In the genomic region with DNA sequence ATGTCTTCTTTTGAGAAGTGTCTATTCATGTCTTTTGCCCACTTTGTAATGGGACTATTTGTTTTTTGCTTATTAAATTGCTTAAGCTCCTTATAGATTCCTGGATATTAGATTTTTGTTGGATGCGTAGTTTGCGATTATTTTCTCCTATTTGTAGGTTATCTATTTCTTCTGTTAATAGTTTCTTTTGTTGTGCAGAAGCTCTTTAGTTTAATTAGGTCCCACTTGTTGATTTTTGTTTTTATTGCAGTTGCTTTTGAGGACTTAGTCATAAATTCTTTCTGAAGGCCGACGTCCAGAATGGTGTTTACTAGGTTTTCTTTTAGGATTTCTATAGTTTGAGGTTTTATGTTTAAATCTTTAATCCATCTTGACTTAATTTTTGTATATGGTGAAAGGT, we compare ENCODE assay signal across 15 cellular contexts.
DNase-seq lines count a peak whose midpoint lies in the region; ATAC-seq, FAIRE-seq and TF ChIP-seq lines count a peak whose summit lies in the region.
"Had no signal": no experiment of that assay in that cellular context is flagged by ENCODE, and none has a peak within 500 bp of the region (broad histone marks: within the 10 kb centered on the region; RNA-seq: fewer than 3 reads in every experiment).

No MANE protein-coding gene starts in this region.

- H3K4me1 ChIP-seq in HepG2 (ENCODE audit: insufficient read depth, low read length) (no peaks in the 10 kb centered on the region), right lobe of liver (peaks cover 0 to 10% (median 0%) of the 10 kb centered on the region in 4 donors), HEK293 (ENCODE audit: control insufficient read depth, insufficient read depth, low read length) (no peaks in the 10 kb centered on the region), A673 (ENCODE audit: insufficient read depth, low read length, poor library complexity, severe bottlenecking) (peaks cover 48% of the 10 kb centered on the region)

- no TSS peak for BruUV-seq in HepG2 (replicated peaks; lab: Mats Ljungman, UMichigan)
- no TSS peak for BruUV-seq in A673 (replicated peaks; lab: Mats Ljungman, UMichigan)

- H3K4me3 ChIP-seq in HepG2 (replicated peaks in 1 of 3; ENCODE audit: insufficient read depth in 1 of 3, low read depth in 2 of 3, low read length in 3 of 3) (no peak overlapping the region), right lobe of liver (no peak overlapping the region), HEK293 (ENCODE audit: low read depth, low read length) (no peak overlapping the region), A673 (ENCODE audit: low read depth, low read length, poor library complexity, severe bottlenecking) (no peak overlapping the region)
- H3K4me3 ChIP-seq: A549, HAP-1 had no signal

- intact Hi-C loops in HepG2 (cut with micrococcal nuclease; ENCODE audit: unreplicated experiment) (loop anchor here (1.0 to 2.0 kb wide), 2 partner anchors 178 to 184 kb away; no protein-coding TSS in a partner anchor), right lobe of liver (cut with DNase I) (no loop called here), A673 (cut with micrococcal nuclease; ENCODE audit: unreplicated experiment) (loop anchor here (2.0 kb wide), 1 partner anchor 184 kb away; no protein-coding TSS in a partner anchor)

- H3K27me3 Mint-ChIP-seq in activated T-helper 17 cell treated with anti-CD3 and anti-CD28 coated beads, Interleukin-2, amount 50 U/mL, for 72 hours, result no peaks in the 10 kb centered on the region
- H3K27me3 Mint-ChIP-seq: CD4-positive, alpha-beta memory T cell had no signal

- no peak for DNase-seq in HepG2 (ENCODE audit: low spot score)
- no peak for DNase-seq in right lobe of liver
- no peak for DNase-seq in A673 (ENCODE audit: low spot score)
- DNase-seq in substantia nigra (lab: John Stamatoyannopoulos, UW), result no peak
- DNase-seq: 8988T, C1 segment of cervical spinal cord, Calu3, COR-L47, GOT3 had no signal

- no peak for TF ChIP-seq RAD21 in HepG2 (CRISPR knock-in tag; IDR thresholded peaks at IDR 0.05)

- peaks cover 6% of the 10 kb centered on the region for H3K36me3 Mint-ChIP-seq in activated T-helper 17 cell treated with anti-CD3 and anti-CD28 coated beads, Interleukin-2, amount 50 U/mL, for 72 hours (ENCODE audit: low read depth)

- no peak for FAIRE-seq in HepG2 (lab: Jason Lieb, UNC)
- FAIRE-seq: A549, H54 had no signal

- no peaks in the 10 kb centered on the region for H3K9me3 Mint-ChIP-seq in activated T-helper 17 cell treated with anti-CD3 and anti-CD28 coated beads, Interleukin-2, amount 50 U/mL, for 72 hours
- H3K9me3 Mint-ChIP-seq: CD4-positive, alpha-beta memory T cell had no signal

- in situ Hi-C loops in HepG2 (cut with HindIII; ENCODE audit: extremely low pct_ligation_motif_present, low pct_unique_long_range_greater_than_20kb), result no loop called here

- ATAC-seq in HepG2 (no peak), right lobe of liver (no peak)
- ATAC-seq in activated T-helper 17 cell treated with anti-CD3 and anti-CD28 coated beads, Interleukin-2, amount 50 U/mL, for 72 hours (replicated peaks), result no peak

- WGBS in HepG2 (ENCODE audit: low lambda C conversion rate), result 91% methylated on average over 4 of the region's 4 CpGs
- 92% methylated on average over 4 of the region's 4 CpGs for WGBS in right lobe of liver (ENCODE audit: insufficient coverage, low coverage, low lambda C conversion rate, missing lambda C conversion rate)

- no peak for TF ChIP-seq CTCF in HepG2 (CRISPR knock-in tag; IDR thresholded peaks at IDR 0.05)
- TF ChIP-seq CTCF in right lobe of liver (IDR thresholded peaks at IDR 0.05), result no peak
- TF ChIP-seq CTCF in HEK293 (tag by site-specific recombination; IDR thresholded peaks at IDR 0.05), result no peak
- TF ChIP-seq CTCF in A673 (conservative IDR thresholded peaks at IDR 0.05; ENCODE audit: low read depth, low read length), result no peak

- TF ChIP-seq POLR2A in HepG2 (IDR thresholded peaks at IDR 0.05; ENCODE audit: insufficient read depth in 1 of 2, low read depth in 2 of 2, low read length in 2 of 2) (no peak), right lobe of liver (IDR thresholded peaks at IDR 0.05) (no peak)

- H2AFZ ChIP-seq in HepG2 (ENCODE audit: low read length), result no peak overlapping the region

- no peaks in the 10 kb centered on the region for H4K20me1 ChIP-seq in HepG2 (ENCODE audit: insufficient read depth, low read length)

- no peaks in the 10 kb centered on the region for H3K27me3 ChIP-seq in HepG2 (ENCODE audit: control insufficient read depth in 1 of 2, insufficient read depth in 2 of 2, low read length in 2 of 2)
- H3K27me3 ChIP-seq in right lobe of liver, result no peaks in the 10 kb centered on the region
- H3K27me3 ChIP-seq in A673 (replicated peaks; ENCODE audit: insufficient read depth, low read depth, low read length, poor library complexity), result no peaks in the 10 kb centered on the region

- H3K9ac ChIP-seq in HepG2 (ENCODE audit: insufficient read depth, low read depth, low read length), result no peak overlapping the region

- CTCF ChIA-PET in HepG2 (lab: Yijun Ruan, JAX; ENCODE audit: low intra/inter-chr PET ratio, low total read pairs) (interaction anchor here (1.2 to 2.9 kb wide), 3 partner anchors 175 to 184 kb away, joined by 3 to 18 read pairs (median 10); a partner anchor contains a TSS), HEK293 (lab: Yijun Ruan, JAX) (interaction anchor here (1.0 to 2.9 kb wide), 9 partner anchors 9 to 193 kb away, joined by 3 to 12 read pairs (median 4); a partner anchor contains a TSS), A673 (lab: Charles Lee) (interaction anchor here (0.9 kb wide), 1 partner anchor 556 kb away, joined by 3 read pairs; no protein-coding TSS in a partner anchor)

- H3K79me2 ChIP-seq in HepG2 (ENCODE audit: insufficient read depth, low read length), result no peaks in the 10 kb centered on the region

- H3K9me3 ChIP-seq in HepG2 (ENCODE audit: low read length) (no peaks in the 10 kb centered on the region), right lobe of liver (no peaks in the 10 kb centered on the region), HEK293 (ENCODE audit: control insufficient read depth, insufficient read depth, low read depth, low read length) (no peaks in the 10 kb centered on the region; the same call in 1 of the 2 replicates), A673 (ENCODE audit: low read depth, low read length, poor library complexity, severe bottlenecking) (no peaks in the 10 kb centered on the region)
- H3K9me3 ChIP-seq: A549, HAP-1 had no signal

- POLR2A ChIA-PET in HepG2 (lab: Yijun Ruan, JAX) (interaction anchor here (1.0 to 1.5 kb wide), 3 partner anchors 63 to 176 kb away, joined by 4 to 5 read pairs (median 4); a partner anchor contains a TSS), HEK293 (lab: Yijun Ruan, JAX) (interaction anchor here (1.0 kb wide), 1 partner anchor 63 kb away, joined by 3 read pairs; a partner anchor contains a TSS), A673 (lab: Charles Lee; ENCODE audit: low non-redundant PET) (no interaction called here)

- H3K27ac ChIP-seq in HepG2 (ENCODE audit: extremely low read length, insufficient read depth, low read length), result no peak overlapping the region
- H3K27ac ChIP-seq in right lobe of liver, result no peak overlapping the region
- no peak overlapping the region for H3K27ac ChIP-seq in HEK293 (ENCODE audit: extremely low read depth, low read depth, low read length)
- H3K27ac ChIP-seq in A673 (ENCODE audit: low read depth, low read length, poor library complexity, severe bottlenecking), result no peak overlapping the region
- no peak overlapping the region for H3K27ac ChIP-seq in substantia nigra (ENCODE audit: low read depth, low read length, poor library complexity, severe bottlenecking)
- H3K27ac ChIP-seq: A549 had no signal

- H3K4me2 ChIP-seq in HepG2 (ENCODE audit: low read depth, low read length), result no peak overlapping the region
- H3K4me2 ChIP-seq: A549 had no signal

- no peak overlapping the region for H3K4me3 Mint-ChIP-seq in activated T-helper 17 cell treated with anti-CD3 and anti-CD28 coated beads, Interleukin-2, amount 50 U/mL, for 72 hours
- H3K4me3 Mint-ChIP-seq: CD4-positive, alpha-beta memory T cell had no signal

- H3K27ac Mint-ChIP-seq in activated T-helper 17 cell treated with anti-CD3 and anti-CD28 coated beads, Interleukin-2, amount 50 U/mL, for 72 hours, result peak overlapping the region; percentile 33

- no peak for TF ChIP-seq EP300 in HepG2 (IDR thresholded peaks at IDR 0.05; ENCODE audit: low read depth in 2 of 2, low read length in 2 of 2)
- TF ChIP-seq EP300 in HepG2 (CRISPR knock-in tag; IDR thresholded peaks at IDR 0.05; ENCODE audit: borderline replicate concordance), result no peak

- peaks cover 21% of the 10 kb centered on the region for H3K4me1 Mint-ChIP-seq in activated T-helper 17 cell treated with anti-CD3 and anti-CD28 coated beads, Interleukin-2, amount 50 U/mL, for 72 hours

- H3K36me3 ChIP-seq in HepG2 (replicated peaks in 1 of 2; ENCODE audit: control insufficient read depth in 1 of 2, insufficient read depth in 2 of 2, low read length in 2 of 2), result no peaks in the 10 kb centered on the region
- H3K36me3 ChIP-seq in right lobe of liver, result no peaks in the 10 kb centered on the region
- H3K36me3 ChIP-seq in HEK293 (ENCODE audit: control insufficient read depth in 2 of 2, insufficient read depth in 1 of 2, low read length in 2 of 2), result no peaks in the 10 kb centered on the region
- no peaks in the 10 kb centered on the region for H3K36me3 ChIP-seq in A673 (ENCODE audit: insufficient read depth, low read length, poor library complexity, severe bottlenecking)
- H3K36me3 ChIP-seq: HAP-1 had no signal

TF ChIP-seq in HepG2, 621 proteins besides CTCF, POLR2A, EP300 and RAD21 (continues in another document):
- TF ChIP-seq, protein P1, sequence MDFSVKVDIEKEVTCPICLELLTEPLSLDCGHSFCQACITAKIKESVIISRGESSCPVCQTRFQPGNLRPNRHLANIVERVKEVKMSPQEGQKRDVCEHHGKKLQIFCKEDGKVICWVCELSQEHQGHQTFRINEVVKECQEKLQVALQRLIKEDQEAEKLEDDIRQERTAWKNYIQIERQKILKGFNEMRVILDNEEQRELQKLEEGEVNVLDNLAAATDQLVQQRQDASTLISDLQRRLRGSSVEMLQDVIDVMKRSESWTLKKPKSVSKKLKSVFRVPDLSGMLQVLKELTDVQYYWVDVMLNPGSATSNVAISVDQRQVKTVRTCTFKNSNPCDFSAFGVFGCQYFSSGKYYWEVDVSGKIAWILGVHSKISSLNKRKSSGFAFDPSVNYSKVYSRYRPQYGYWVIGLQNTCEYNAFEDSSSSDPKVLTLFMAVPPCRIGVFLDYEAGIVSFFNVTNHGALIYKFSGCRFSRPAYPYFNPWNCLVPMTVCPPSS (IDR thresholded peaks at IDR 0.05), result peak; percentile 10; the same call in 1 of the 2 replicates

TF ChIP-seq in HEK293, 187 proteins besides CTCF, POLR2A, EP300 and RAD21 (continues in another document):
- TF ChIP-seq SCRT1 (tag by site-specific recombination; IDR thresholded peaks at IDR 0.05; ENCODE audit: borderline replicate concordance) (peak; percentile 82; the same call in 1 of the 2 replicates), ZNF76 (tag by site-specific recombination; IDR thresholded peaks at IDR 0.05; ENCODE audit: borderline replicate concordance, low read depth) (no peak)

Comparison
In these comparisons a context has a peak if more than half of its experiments do, and no peak if none do; other contexts are left out.
1. intact Hi-C loops: an anchor here in HepG2 (1.0 to 2.0 kb wide) and A673 (2.0 kb wide); none called in right lobe of liver.